ENCODE assay signal across 15 cellular contexts in the genomic region with DNA sequence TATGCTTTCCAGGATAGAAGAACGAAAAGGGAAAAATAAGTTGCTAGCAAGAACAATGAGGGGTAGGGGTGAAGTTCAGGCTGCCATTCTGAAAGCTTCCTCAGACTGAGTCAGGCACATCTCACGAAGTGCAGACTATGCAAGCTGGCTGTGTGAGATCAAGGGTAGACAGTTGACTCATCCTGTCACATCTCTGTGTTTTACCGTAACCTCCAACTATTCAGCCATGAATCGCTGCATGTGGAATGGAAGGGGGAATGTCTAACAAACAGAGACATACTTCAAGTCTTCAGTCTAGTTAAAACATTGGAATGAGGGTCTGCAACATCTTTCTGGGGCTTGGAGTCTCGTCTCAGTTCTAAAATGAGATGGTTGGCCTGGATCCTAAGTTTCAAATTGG. TPM values are rescaled to one million over a fixed set of nuclear protein-coding genes. Genes with fewer than 3 reads are reported as not detected.
DNase-seq lines count a peak whose midpoint lies in the region; ATAC-seq and TF ChIP-seq lines count a peak whose summit lies in the region.
"Had no signal": no experiment of that assay in that cellular context is flagged by ENCODE, and none has a peak within 500 bp of the region (broad histone marks: within the 10 kb centered on the region; RNA-seq: fewer than 3 reads in every experiment).

No MANE protein-coding gene starts in this region.

- H3K9me3 ChIP-seq in left lung: no peaks in the 10 kb centered on the region
- H3K9me3 ChIP-seq in lower lobe of right lung: no peaks in the 10 kb centered on the region
- H3K9me3 ChIP-seq: BE2C, uterus had no signal

- no peak overlapping the region for H3K4me3 ChIP-seq in astrocyte of the spinal cord (ENCODE audit: low read depth, low read length)
- no peak overlapping the region for H3K4me3 ChIP-seq in left lung
- no peak overlapping the region for H3K4me3 ChIP-seq in lower lobe of right lung
- H3K4me3 ChIP-seq: cardiac muscle cell, SK-N-MC, uterus had no signal

- in situ Hi-C loops in astrocyte of the spinal cord (cut with HindIII; ENCODE audit: low sequenced_read_pairs): no loop called here

- DNase-seq in AG08395 (ENCODE audit: low spot score) (peak; percentile 83), HPDE6-E6E7 (ENCODE audit: extremely low spot score) (peak; percentile 34), astrocyte of the spinal cord (ENCODE audit: low read depth, low spot score) (peak; percentile 70), left lung (no peak), lower lobe of right lung (no peak), DMS53 (lab: John Stamatoyannopoulos, UW) (no peak)
- DNase-seq in activated CD4-positive, alpha-beta T cell treated with anti-CD3 and anti-CD28 coated beads for 1 hour: no peak
- DNase-seq: activated CD4-positive, alpha-beta T cell treated with anti-CD3 and anti-CD28 coated beads for 48 hours; BE2C; naive B cell; NCI-H1694; uterus had no signal

- no peaks in the 10 kb centered on the region for H3K36me3 ChIP-seq in left lung
- H3K36me3 ChIP-seq in lower lobe of right lung: no peaks in the 10 kb centered on the region
- H3K36me3 ChIP-seq: BE2C, cardiac muscle cell, uterus had no signal

- ATAC-seq in left lung (peak; percentile 69), GM21717 (IDR thresholded peaks at IDR 0.05; ENCODE audit: unreplicated experiment) (no peak), lower lobe of right lung (no peak)

- H3K27me3 ChIP-seq in left lung (no peaks in the 10 kb centered on the region), lower lobe of right lung (ENCODE audit: low read depth) (no peaks in the 10 kb centered on the region)
- H3K27me3 ChIP-seq: BE2C, cardiac muscle cell, uterus had no signal

- H3K4me1 ChIP-seq in left lung (peaks cover 0 to 2% of the 10 kb centered on the region in 2 donors), lower lobe of right lung (no peaks in the 10 kb centered on the region)
- H3K4me1 ChIP-seq: BE2C, uterus had no signal

- TF ChIP-seq CTCF in astrocyte of the spinal cord (IDR thresholded peaks at IDR 0.05; ENCODE audit: low read depth, low read length) (no peak), left lung (IDR thresholded peaks at IDR 0.05) (no peak), lower lobe of right lung (IDR thresholded peaks at IDR 0.05) (no peak)

- intact Hi-C loops in left lung (cut with DNase I): no loop called here
- intact Hi-C loops in lower lobe of right lung (cut with DNase I): no loop called here

- no peak overlapping the region for H3K27ac ChIP-seq in left lung
- H3K27ac ChIP-seq in lower lobe of right lung: no peak overlapping the region
- H3K27ac ChIP-seq: cardiac muscle cell, SK-N-MC, uterus had no signal

RNA-seq across cellular contexts. Expression of a gene that starts 25.9 kb away (rescaled TPM):
- total RNA-seq in left lung: 1 to 10 TPM; 7.2 to 7.4 TPM
- total RNA-seq in lower lobe of right lung: 10.8 TPM
- total RNA-seq: cardiac muscle cell had no signal

Comparison
In these comparisons a context has a peak if more than half of its experiments do, and no peak if none do; other contexts are left out.
1. DNase-seq: peak in AG08395 (single experiment), HPDE6-E6E7 (single experiment) and astrocyte of the spinal cord (single experiment); none in left lung (0 of 2), lower lobe of right lung (single experiment), activated CD4-positive, alpha-beta T cell treated with anti-CD3 and anti-CD28 coated beads for 1 hour (single experiment) and DMS53 (single experiment).